ENCODE assay signal across 39 cellular contexts in the genomic region with DNA sequence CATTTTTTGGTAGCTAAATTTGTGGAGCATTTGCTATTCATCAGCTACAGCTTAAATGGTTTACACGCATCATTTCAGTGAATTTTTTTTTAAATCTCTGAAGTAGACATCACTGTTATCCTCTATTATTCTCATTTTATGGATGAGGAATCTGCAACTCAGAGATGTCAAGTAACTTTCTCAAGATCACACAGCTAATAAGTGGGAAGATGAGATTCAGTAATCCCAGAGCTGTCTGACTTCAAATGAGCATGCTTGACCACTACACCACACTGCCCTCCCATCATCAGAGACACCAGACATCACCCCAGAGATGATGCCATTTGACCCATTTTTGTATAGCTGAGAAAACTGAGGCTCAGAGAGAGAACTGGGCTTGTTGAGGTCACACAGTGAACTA.
"Had no signal": no experiment of that assay in that cellular context is flagged by ENCODE, and none has a peak within 500 bp of the region (broad histone marks: within the 10 kb centered on the region; RNA-seq: fewer than 3 reads in every experiment).

No MANE protein-coding gene starts in this region.

- H3K4me3 Mint-ChIP-seq: activated naive CD4-positive, alpha-beta T cell treated with anti-CD3 and anti-CD28 coated beads for 36 hours; activated naive CD4-positive, alpha-beta T cell treated with anti-CD3 and anti-CD28 coated beads, Interleukin-2, amount 10 ng/mL, durations not matched to agents 7 days and 5 days; activated naive CD4-positive, alpha-beta T cell treated with anti-CD3 and anti-CD28 coated beads, Interleukin-2, amount 50 U/mL, for 24 hours; activated naive CD8-positive, alpha-beta T cell; activated naive CD8-positive, alpha-beta T cell treated with anti-CD3 and anti-CD28 coated beads for 36 hours; activated naive CD8-positive, alpha-beta T cell treated with anti-CD3 and anti-CD28 coated beads, Interleukin-2, amount 10 ng/mL, durations not matched to agents 7 days and 5 days; activated naive CD8-positive, alpha-beta T cell treated with anti-CD3 and anti-CD28 coated beads, Interleukin-2, amount 50 U/mL, for 24 hours; activated T-cell treated with anti-CD3 and anti-CD28 coated beads, Interleukin-2, amount 50 U/mL, for 24 hours; activated T-cell treated with anti-CD3 and anti-CD28 coated beads, Interleukin-2, amount 50 U/mL, for 4 hours; activated T-cell treated with anti-CD3 and anti-CD28 coated beads, Interleukin-2, amount 50 U/mL, for 72 hours; activated T-helper 1 cell treated with anti-CD3 and anti-CD28 coated beads, Interleukin-12 subunit alpha, Interleukin-12 subunit beta, Interleukin-2, Interleukin-4 antibody, amounts not matched to agents 30 ng/mL and 10 ng/mL and 1 ng/mL, durations not matched to agents 14 hours and 24 hours and 36 hours; activated T-helper 17 cell treated with anti-CD3 and anti-CD28 coated beads, Interleukin-2, amount 50 U/mL, for 72 hours; brain; central memory CD8-positive, alpha-beta T cell had no signal

- FAIRE-seq: astrocyte, bronchial epithelial cell had no signal

- H3K4me3 ChIP-seq: adrenal gland, ascending aorta, body of pancreas, breast epithelium, cardiac muscle cell had no signal

- H3K9me3 Mint-ChIP-seq: activated naive CD4-positive, alpha-beta T cell treated with anti-CD3 and anti-CD28 coated beads for 36 hours; activated naive CD4-positive, alpha-beta T cell treated with anti-CD3 and anti-CD28 coated beads, Interleukin-2, amount 10 ng/mL, durations not matched to agents 7 days and 5 days; activated naive CD4-positive, alpha-beta T cell treated with anti-CD3 and anti-CD28 coated beads, Interleukin-2, amount 50 U/mL, for 24 hours; activated naive CD4-positive, alpha-beta T cell treated with anti-CD3 and anti-CD28 coated beads, Interleukin-2, amount 50 U/mL, for 72 hours; activated naive CD8-positive, alpha-beta T cell treated with anti-CD3 and anti-CD28 coated beads for 36 hours; activated naive CD8-positive, alpha-beta T cell treated with anti-CD3 and anti-CD28 coated beads, Interleukin-2, amount 10 ng/mL, durations not matched to agents 7 days and 5 days; activated naive CD8-positive, alpha-beta T cell treated with anti-CD3 and anti-CD28 coated beads, Interleukin-2, amount 50 U/mL, for 24 hours; activated T-cell treated with anti-CD3 and anti-CD28 coated beads, Interleukin-2, amount 50 U/mL, for 24 hours; activated T-cell treated with anti-CD3 and anti-CD28 coated beads, Interleukin-2, amount 50 U/mL, for 4 hours; activated T-helper 1 cell treated with anti-CD3 and anti-CD28 coated beads, Interleukin-12 subunit alpha, Interleukin-12 subunit beta, Interleukin-2, Interleukin-4 antibody, amounts not matched to agents 30 ng/mL and 10 ng/mL and 1 ng/mL, durations not matched to agents 14 hours and 24 hours and 36 hours; activated T-helper 17 cell treated with anti-CD3 and anti-CD28 coated beads, Interleukin-2, amount 50 U/mL, for 72 hours; activated T-helper 2 cell treated with anti-CD3 and anti-CD28 coated beads, Interferon-gamma antibody, Interleukin-2, Interleukin-4, amounts not matched to agents 10 μg/mL and 5 μg/mL and 100 μg/mL, durations not matched to agents 14 hours and 24 hours and 36 hours; central memory CD8-positive, alpha-beta T cell had no signal

- H3K36me3 ChIP-seq: adrenal gland, ascending aorta, brain microvascular endothelial cell, breast epithelium, cardiac muscle cell had no signal

- H3K27ac Mint-ChIP-seq: activated naive CD4-positive, alpha-beta T cell treated with anti-CD3 and anti-CD28 coated beads for 36 hours; activated naive CD4-positive, alpha-beta T cell treated with anti-CD3 and anti-CD28 coated beads, Interleukin-2, amount 10 ng/mL, durations not matched to agents 7 days and 5 days; activated naive CD4-positive, alpha-beta T cell treated with anti-CD3 and anti-CD28 coated beads, Interleukin-2, amount 50 U/mL, for 24 hours; activated naive CD8-positive, alpha-beta T cell; activated naive CD8-positive, alpha-beta T cell treated with anti-CD3 and anti-CD28 coated beads for 36 hours; activated naive CD8-positive, alpha-beta T cell treated with anti-CD3 and anti-CD28 coated beads, Interleukin-2, amount 10 ng/mL, durations not matched to agents 7 days and 5 days; activated naive CD8-positive, alpha-beta T cell treated with anti-CD3 and anti-CD28 coated beads, Interleukin-2, amount 50 U/mL, for 24 hours; activated T-cell treated with anti-CD3 and anti-CD28 coated beads, Interleukin-2, amount 50 U/mL, for 24 hours; activated T-cell treated with anti-CD3 and anti-CD28 coated beads, Interleukin-2, amount 50 U/mL, for 72 hours; activated T-helper 1 cell treated with anti-CD3 and anti-CD28 coated beads, Interleukin-12 subunit alpha, Interleukin-12 subunit beta, Interleukin-2, Interleukin-4 antibody, amounts not matched to agents 30 ng/mL and 10 ng/mL and 1 ng/mL, durations not matched to agents 14 hours and 24 hours and 36 hours; activated T-helper 17 cell treated with anti-CD3 and anti-CD28 coated beads, Interleukin-2, amount 50 U/mL, for 72 hours; activated T-helper 2 cell treated with anti-CD3 and anti-CD28 coated beads, Interferon-gamma antibody, Interleukin-2, Interleukin-4, amounts not matched to agents 10 μg/mL and 5 μg/mL and 100 μg/mL, durations not matched to agents 14 hours and 24 hours and 36 hours had no signal

- H3K9me3 ChIP-seq: adrenal gland, ascending aorta, body of pancreas, breast epithelium had no signal

- H3K4me1 Mint-ChIP-seq: activated naive CD4-positive, alpha-beta T cell treated with anti-CD3 and anti-CD28 coated beads, Interleukin-2, amount 50 U/mL, for 24 hours; activated T-helper 17 cell treated with anti-CD3 and anti-CD28 coated beads, Interleukin-2, amount 50 U/mL, for 72 hours; central memory CD8-positive, alpha-beta T cell had no signal

- H3K27ac ChIP-seq: adrenal gland, ascending aorta, body of pancreas, brain microvascular endothelial cell, breast epithelium, cardiac muscle cell had no signal

- ATAC-seq: activated naive CD4-positive, alpha-beta T cell treated with anti-CD3 and anti-CD28 coated beads, Interleukin-2, amount 50 U/mL, for 72 hours; activated naive CD8-positive, alpha-beta T cell treated with anti-CD3 and anti-CD28 coated beads, Interleukin-2, amount 50 U/mL, for 24 hours; activated T-cell treated with anti-CD3 and anti-CD28 coated beads, Interleukin-2, amount 50 U/mL, for 4 hours; activated T-cell treated with anti-CD3 and anti-CD28 coated beads, Interleukin-2, amount 50 U/mL, for 72 hours; activated T-helper 17 cell treated with anti-CD3 and anti-CD28 coated beads, Interleukin-2, amount 50 U/mL, for 72 hours; body of pancreas had no signal

- H3K27me3 ChIP-seq: adrenal gland, ascending aorta, body of pancreas, brain microvascular endothelial cell, breast epithelium, cardiac muscle cell had no signal

- H3K27me3 Mint-ChIP-seq: activated naive CD4-positive, alpha-beta T cell treated with anti-CD3 and anti-CD28 coated beads, Interleukin-2, amount 50 U/mL, for 24 hours; activated naive CD8-positive, alpha-beta T cell; activated naive CD8-positive, alpha-beta T cell treated with anti-CD3 and anti-CD28 coated beads for 36 hours; activated naive CD8-positive, alpha-beta T cell treated with anti-CD3 and anti-CD28 coated beads, Interleukin-2, amount 10 ng/mL, durations not matched to agents 7 days and 5 days; activated T-cell treated with anti-CD3 and anti-CD28 coated beads, Interleukin-2, amount 50 U/mL, for 24 hours; central memory CD8-positive, alpha-beta T cell had no signal

- DNase-seq: activated effector memory CD4-positive, alpha-beta T cell treated with anti-CD3 and anti-CD28 coated beads, Interleukin-2, amount 50 U/mL, for 16 hours; activated effector memory CD4-positive, alpha-beta T cell treated with Interleukin-2 at 50 U/mL for 16 hours; activated gamma-delta T cell; activated gamma-delta T cell treated with Interleukin-2 at 50 U/mL for 16 hours; activated naive CD4-positive, alpha-beta T cell; activated naive CD4-positive, alpha-beta T cell treated with anti-CD3 and anti-CD28 coated beads for 36 hours; activated naive CD4-positive, alpha-beta T cell treated with anti-CD3 and anti-CD28 coated beads, Interleukin-2, amount 10 ng/mL, durations not matched to agents 7 days and 5 days; activated naive CD4-positive, alpha-beta T cell treated with anti-CD3 and anti-CD28 coated beads, Interleukin-2, amount 50 U/mL, for 16 hours; activated naive CD4-positive, alpha-beta T cell treated with Interleukin-2 at 50 U/mL for 16 hours; activated naive CD8-positive, alpha-beta T cell treated with anti-CD3 and anti-CD28 coated beads for 36 hours; activated naive CD8-positive, alpha-beta T cell treated with anti-CD3 and anti-CD28 coated beads, Interleukin-2, amount 10 ng/mL, durations not matched to agents 7 days and 5 days; activated naive CD8-positive, alpha-beta T cell treated with anti-CD3 and anti-CD28 coated beads, Interleukin-2, amount 50 U/mL, for 24 hours; activated T-cell treated with anti-CD3 and anti-CD28 coated beads, Interleukin-2, amount 50 U/mL, for 24 hours; activated T-cell treated with anti-CD3 and anti-CD28 coated beads, Interleukin-2, amount 50 U/mL, for 4 hours; activated T-cell treated with anti-CD3 and anti-CD28 coated beads, Interleukin-2, amount 50 U/mL, for 48 hours; activated T-cell treated with anti-CD3 and anti-CD28 coated beads, Interleukin-2, amount 50 U/mL, for 72 hours; adrenal gland; amniotic stem cell; amygdala; anterior cingulate cortex; aorta; body of pancreas; brain microvascular endothelial cell; caudate nucleus; central memory CD4-positive, alpha-beta T cell; cerebellar nuclear complex had no signal

- H3K4me1 ChIP-seq: adrenal gland, ascending aorta, body of pancreas, breast epithelium had no signal

- H3K36me3 Mint-ChIP-seq: activated naive CD4-positive, alpha-beta T cell treated with anti-CD3 and anti-CD28 coated beads, Interleukin-2, amount 10 ng/mL, durations not matched to agents 7 days and 5 days; activated naive CD4-positive, alpha-beta T cell treated with anti-CD3 and anti-CD28 coated beads, Interleukin-2, amount 50 U/mL, for 24 hours; activated naive CD4-positive, alpha-beta T cell treated with anti-CD3 and anti-CD28 coated beads, Interleukin-2, amount 50 U/mL, for 72 hours; activated naive CD8-positive, alpha-beta T cell; activated naive CD8-positive, alpha-beta T cell treated with anti-CD3 and anti-CD28 coated beads for 36 hours; activated naive CD8-positive, alpha-beta T cell treated with anti-CD3 and anti-CD28 coated beads, Interleukin-2, amount 10 ng/mL, durations not matched to agents 7 days and 5 days; brain had no signal
